ENCODE assay signal across 17 cellular contexts in the genomic region with DNA sequence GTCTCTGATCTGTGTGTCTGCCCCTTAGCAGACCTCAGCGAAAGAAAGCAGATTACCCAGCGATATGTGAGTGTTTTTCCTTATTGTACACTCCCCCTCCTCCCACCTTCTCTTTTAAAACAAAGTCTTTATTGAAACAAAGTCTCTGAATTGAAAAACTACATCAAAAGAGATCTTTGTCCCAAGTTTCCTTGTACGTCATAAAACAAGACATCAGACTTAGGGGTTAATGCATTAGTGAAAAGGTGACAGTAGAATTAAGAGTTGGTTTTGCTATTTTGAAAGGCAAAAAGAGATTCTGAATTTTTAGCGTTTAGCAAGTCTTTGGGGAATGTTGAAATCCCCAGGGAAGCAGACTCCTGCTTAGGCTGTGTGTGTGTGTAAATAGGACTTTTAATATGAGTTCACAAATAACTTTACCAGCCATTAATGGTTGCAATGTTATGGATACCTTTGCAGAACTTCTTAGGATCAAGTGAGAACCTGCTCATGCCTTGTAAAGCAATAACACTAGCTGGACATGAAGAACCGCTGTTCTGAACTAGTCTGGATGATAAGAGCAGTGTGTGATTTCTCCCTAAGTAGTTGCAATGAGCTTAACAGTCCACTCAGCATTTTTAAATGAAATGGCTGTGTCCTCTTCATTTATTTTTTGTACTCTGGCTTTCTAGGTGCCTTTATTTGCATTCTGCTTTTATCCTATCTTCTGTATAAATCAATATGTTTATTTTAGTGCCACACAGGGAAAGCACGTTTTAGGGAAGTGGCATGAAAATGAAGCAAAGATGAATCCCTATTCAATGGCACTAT.
"Had no signal": no experiment of that assay in that cellular context is flagged by ENCODE, and none has a peak within 500 bp of the region (broad histone marks: within the 10 kb centered on the region; RNA-seq: fewer than 3 reads in every experiment).

No MANE protein-coding gene starts in this region.

- H3K4me3 ChIP-seq: heart left ventricle, lower lobe of right lung, right atrium auricular region, suprapubic skin had no signal

- H3K27me3 ChIP-seq: foreskin keratinocyte, right atrium auricular region, suprapubic skin had no signal

- H3K36me3 ChIP-seq: right atrium auricular region had no signal

- DNase-seq: activated CD4-positive, alpha-beta T cell treated with anti-CD3 and anti-CD28 coated beads, Interleukin-2, amount 10 ng/mL, durations not matched to agents 24 days and 14 days; activated CD4-positive, CD25-positive, alpha-beta regulatory T cell; activated CD8-positive, alpha-beta memory T cell treated with anti-CD3 and anti-CD28 coated beads for 24 hours; activated naive CD4-positive, alpha-beta T cell; activated naive CD8-positive, alpha-beta T cell treated with anti-CD3 and anti-CD28 coated beads, Interleukin-2, amount 50 U/mL, for 24 hours; aorta; effector memory CD4-positive, alpha-beta T cell; foreskin keratinocyte; heart left ventricle; immature natural killer cell; lower lobe of right lung; occipital lobe; small intestine; stimulated activated CD4-positive, alpha-beta T cell treated with anti-CD3 and anti-CD28 coated beads, Interleukin-4, amount 100 ng/mL, for 4 hours; stimulated activated CD8-positive, alpha-beta memory T cell treated with anti-CD3 and anti-CD28 coated beads, Interleukin-4, amount 100 ng/mL, for 48 hours had no signal

- H3K9me3 ChIP-seq: heart left ventricle, lower lobe of right lung, right atrium auricular region, suprapubic skin had no signal

- H3K4me1 ChIP-seq: foreskin keratinocyte, lower lobe of right lung, right atrium auricular region, suprapubic skin had no signal

- ATAC-seq: activated naive CD8-positive, alpha-beta T cell treated with anti-CD3 and anti-CD28 coated beads, Interleukin-2, amount 50 U/mL, for 24 hours; foreskin keratinocyte; heart left ventricle; lower lobe of right lung had no signal

- H3K27ac ChIP-seq: foreskin keratinocyte, heart left ventricle, lower lobe of right lung, right atrium auricular region, suprapubic skin had no signal
